ENCODE assay signal across 21 cellular contexts in the genomic region with DNA sequence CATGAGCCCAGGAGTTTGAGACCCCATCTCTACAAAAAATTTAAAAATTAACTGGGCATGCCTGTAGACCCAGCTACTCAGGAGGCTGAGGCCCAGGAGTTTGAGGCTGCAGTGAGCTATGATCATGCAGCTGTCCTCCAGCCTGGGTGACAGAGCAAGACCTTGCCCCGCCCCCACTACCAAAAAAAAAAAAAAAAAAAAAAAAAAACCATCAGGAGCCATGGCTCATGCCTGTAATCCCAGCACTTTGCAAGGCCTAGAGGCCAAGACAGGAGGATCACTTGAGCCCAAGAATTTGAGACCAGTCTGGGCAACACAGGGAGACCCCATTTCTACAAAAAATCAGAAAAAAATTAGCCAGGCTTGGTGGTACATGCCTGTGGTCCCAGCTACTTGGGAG.
A peak's percentile ranks its signal among the peaks of the same experiment; 100 is the strongest.
DNase-seq lines count a peak whose midpoint lies in the region; ATAC-seq, FAIRE-seq and TF ChIP-seq lines count a peak whose summit lies in the region.
"Had no signal": no experiment of that assay in that cellular context is flagged by ENCODE, and none has a peak within 500 bp of the region (broad histone marks: within the 10 kb centered on the region; RNA-seq: fewer than 3 reads in every experiment).

No MANE protein-coding gene starts in this region.

- no peak for TF ChIP-seq POLR2A in HepG2 (IDR thresholded peaks at IDR 0.05; ENCODE audit: insufficient read depth in 1 of 2, low read depth in 2 of 2, low read length in 2 of 2)
- TF ChIP-seq POLR2A in right lobe of liver (IDR thresholded peaks at IDR 0.05), result no peak

- H3K4me3 ChIP-seq in HepG2 (replicated peaks in 1 of 3; ENCODE audit: insufficient read depth in 1 of 3, low read depth in 2 of 3, low read length in 3 of 3), result no peak overlapping the region
- no peak overlapping the region for H3K4me3 ChIP-seq in right lobe of liver
- no peak overlapping the region for H3K4me3 ChIP-seq in OCI-LY7 (ENCODE audit: low read depth, low read length, poor library complexity, severe bottlenecking)
- H3K4me3 ChIP-seq in psoas muscle, result no peak overlapping the region
- H3K4me3 ChIP-seq in H7 (ENCODE audit: insufficient read depth, low read depth, low read length), result no peak overlapping the region
- H3K4me3 ChIP-seq: A549, GM12878, GM23338, HAP-1 had no signal

- no peak for TF ChIP-seq RAD21 in HepG2 (CRISPR knock-in tag; IDR thresholded peaks at IDR 0.05)

- in situ Hi-C loops in HepG2 (cut with HindIII; ENCODE audit: extremely low pct_ligation_motif_present, low pct_unique_long_range_greater_than_20kb), result no loop called here

- H3K4me1 ChIP-seq in HepG2 (ENCODE audit: insufficient read depth, low read length) (peaks cover 1% of the 10 kb centered on the region; the same call in 1 of the 2 replicates), right lobe of liver (no peaks in the 10 kb centered on the region), OCI-LY7 (ENCODE audit: insufficient read depth, low read length, poor library complexity, severe bottlenecking) (peaks cover 60% of the 10 kb centered on the region), psoas muscle (peaks cover 56% of the 10 kb centered on the region)
- H3K4me1 ChIP-seq: A549, HAP-1 had no signal

- DNase-seq in HepG2 (ENCODE audit: low spot score) (no peak), right lobe of liver (no peak), OCI-LY7 (ENCODE audit: low spot score) (peak; percentile 66), psoas muscle (no peak), left lobe of liver (ENCODE audit: low spot score) (no peak), activated T-cell treated with anti-CD3 and anti-CD28 coated beads for 4 hours (no peak), H7 (no peak)
- DNase-seq: 8988T; ACHN; C1 segment of cervical spinal cord; Calu3; CD4-positive, alpha-beta memory T cell; COR-L47; DMS79; EL; GDM1 had no signal

- H3K27me3 ChIP-seq in HepG2 (ENCODE audit: control insufficient read depth in 1 of 2, insufficient read depth in 2 of 2, low read length in 2 of 2) (no peaks in the 10 kb centered on the region), right lobe of liver (no peaks in the 10 kb centered on the region), psoas muscle (ENCODE audit: insufficient read depth in 3 of 3, low read length in 2 of 3) (no peaks in the 10 kb centered on the region), H7 (ENCODE audit: control insufficient read depth, insufficient read depth, low read length) (no peaks in the 10 kb centered on the region)

- intact Hi-C loops in HepG2 (cut with micrococcal nuclease; ENCODE audit: unreplicated experiment), result no loop called here
- intact Hi-C loops in right lobe of liver (cut with DNase I), result no loop called here
- intact Hi-C loops in OCI-LY7 (cut with micrococcal nuclease; ENCODE audit: unreplicated experiment), result no loop called here
- intact Hi-C loops in psoas muscle (cut with DNase I), result no loop called here

- no peak for ATAC-seq in HepG2
- no peak for ATAC-seq in right lobe of liver
- ATAC-seq in psoas muscle, result no peak
- no peak for ATAC-seq in left lobe of liver
- ATAC-seq: A549, GM12878, GM23338 had no signal

- H3K79me2 ChIP-seq in HepG2 (ENCODE audit: insufficient read depth, low read length) (no peaks in the 10 kb centered on the region), OCI-LY7 (ENCODE audit: insufficient read depth, low read depth, low read length) (peaks cover 5% of the 10 kb centered on the region; the same call in 1 of the 2 replicates)

- BruUV-seq in HepG2 (replicated peaks; lab: Mats Ljungman, UMichigan) (no TSS peak), OCI-LY7 (replicated peaks; lab: Mats Ljungman, UMichigan) (no TSS peak)

- TF ChIP-seq CTCF in HepG2 (CRISPR knock-in tag; IDR thresholded peaks at IDR 0.05) (no peak), right lobe of liver (IDR thresholded peaks at IDR 0.05) (no peak), OCI-LY7 (conservative IDR thresholded peaks at IDR 0.05; ENCODE audit: low read length) (no peak), psoas muscle (IDR thresholded peaks at IDR 0.05) (no peak)

- H3K9ac ChIP-seq in HepG2 (ENCODE audit: insufficient read depth, low read depth, low read length), result no peak overlapping the region

- H4K20me1 ChIP-seq in HepG2 (ENCODE audit: insufficient read depth, low read length) (no peaks in the 10 kb centered on the region), OCI-LY7 (ENCODE audit: insufficient read depth, low read length) (no peaks in the 10 kb centered on the region)

- FAIRE-seq in HepG2 (lab: Jason Lieb, UNC), result no peak
- FAIRE-seq: A549, GM12878, GM19239 had no signal

- WGBS in HepG2 (ENCODE audit: low lambda C conversion rate), result 100% methylated on average over 1 of the region's 1 CpG
- WGBS in right lobe of liver (ENCODE audit: insufficient coverage, low coverage, low lambda C conversion rate, missing lambda C conversion rate), result 60% methylated on average over 1 of the region's 1 CpG
- WGBS in psoas muscle, 3 donors, result 89 to 100% (median 92%) methylated on average over 1 of the region's 1 CpG

- H3K9me3 ChIP-seq in HepG2 (ENCODE audit: low read length) (no peaks in the 10 kb centered on the region), right lobe of liver (no peaks in the 10 kb centered on the region), OCI-LY7 (ENCODE audit: low read length) (no peaks in the 10 kb centered on the region; the same call in 1 of the 2 replicates), psoas muscle (no peaks in the 10 kb centered on the region)
- H3K9me3 ChIP-seq: A549, HAP-1 had no signal

- H3K4me2 ChIP-seq in HepG2 (ENCODE audit: low read depth, low read length) (no peak overlapping the region), OCI-LY7 (ENCODE audit: low read length) (peak overlapping the region; percentile 36)
- H3K4me2 ChIP-seq: A549, GM23338 had no signal

- CTCF ChIA-PET in HepG2 (lab: Yijun Ruan, JAX; ENCODE audit: low intra/inter-chr PET ratio, low total read pairs), result no interaction called here
- CTCF ChIA-PET in OCI-LY7 (lab: Charles Lee; ENCODE audit: unreplicated experiment), result interaction anchor here (2.2 kb wide), 1 partner anchor 8 kb away, joined by 6 read pairs; no protein-coding TSS in a partner anchor

- H2AFZ ChIP-seq in HepG2 (ENCODE audit: low read length) (no peak overlapping the region), OCI-LY7 (ENCODE audit: low read length) (no peak overlapping the region)
- H2AFZ ChIP-seq: GM23338 had no signal

- H3K9me2 ChIP-seq in OCI-LY7 (ENCODE audit: insufficient read depth, low read length), result no peaks in the 10 kb centered on the region

- H3K27ac ChIP-seq in HepG2 (ENCODE audit: extremely low read length, insufficient read depth, low read length) (no peak overlapping the region), right lobe of liver (no peak overlapping the region), OCI-LY7 (ENCODE audit: low read depth, low read length, poor library complexity, severe bottlenecking) (peak overlapping the region; percentile 17), psoas muscle (peak overlapping the region; percentile 19)
- H3K27ac ChIP-seq: A549 had no signal

- POLR2A ChIA-PET in HepG2 (lab: Yijun Ruan, JAX), result no interaction called here
- POLR2A ChIA-PET in OCI-LY7 (lab: Charles Lee), result interaction anchor here (0.6 to 3.7 kb wide), 8 partner anchors 8 to 371 kb away, joined by 3 to 29 read pairs (median 5); no protein-coding TSS in a partner anchor

- H3K36me3 ChIP-seq in HepG2 (replicated peaks in 1 of 2; ENCODE audit: control insufficient read depth in 1 of 2, insufficient read depth in 2 of 2, low read length in 2 of 2) (no peaks in the 10 kb centered on the region; a peak in 1 of 5 replicates), right lobe of liver (no peaks in the 10 kb centered on the region), OCI-LY7 (ENCODE audit: insufficient read depth, low read length) (peaks cover 19% of the 10 kb centered on the region), psoas muscle (ENCODE audit: insufficient read depth in 1 of 2, low read depth in 1 of 2) (no peaks in the 10 kb centered on the region), H7 (replicated peaks; ENCODE audit: control insufficient read depth, insufficient read depth, low read length) (no peaks in the 10 kb centered on the region)
- H3K36me3 ChIP-seq: HAP-1 had no signal

- no peak for TF ChIP-seq EP300 in HepG2 (IDR thresholded peaks at IDR 0.05; ENCODE audit: low read depth in 2 of 2, low read length in 2 of 2)
- no peak for TF ChIP-seq EP300 in HepG2 (CRISPR knock-in tag; IDR thresholded peaks at IDR 0.05; ENCODE audit: borderline replicate concordance)

TF ChIP-seq in HepG2, 621 proteins besides CTCF, POLR2A, EP300 and RAD21:
- no peak for TF ChIP-seq ZNF484 (CRISPR knock-in tag; IDR thresholded peaks at IDR 0.05; ENCODE audit: borderline replicate concordance, low read depth)
- TF ChIP-seq, protein P1, sequence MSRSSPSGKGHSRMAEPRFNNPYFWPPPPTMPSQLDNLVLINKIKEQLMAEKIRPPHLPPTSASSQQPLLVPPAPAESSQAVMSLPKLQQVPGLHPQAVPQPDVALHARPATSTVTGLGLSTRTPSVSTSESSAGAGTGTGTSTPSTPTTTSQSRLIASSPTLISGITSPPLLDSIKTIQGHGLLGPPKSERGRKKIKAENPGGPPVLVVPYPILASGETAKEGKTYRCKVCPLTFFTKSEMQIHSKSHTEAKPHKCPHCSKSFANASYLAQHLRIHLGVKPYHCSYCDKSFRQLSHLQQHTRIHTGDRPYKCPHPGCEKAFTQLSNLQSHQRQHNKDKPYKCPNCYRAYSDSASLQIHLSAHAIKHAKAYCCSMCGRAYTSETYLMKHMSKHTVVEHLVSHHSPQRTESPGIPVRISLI (CRISPR knock-in tag; IDR thresholded peaks at IDR 0.05; ENCODE audit: borderline replicate concordance), result peak; percentile 42; the same call in 1 of the 2 replicates

Comparison
In these comparisons a context has a peak if more than half of its experiments do, and no peak if none do; other contexts are left out.
1. H3K27ac ChIP-seq: peak in OCI-LY7 (single experiment) and psoas muscle (single experiment); none in HepG2 (single experiment) and right lobe of liver (0 of 3).